ENCODE assay signal across 36 cellular contexts in the genomic region with DNA sequence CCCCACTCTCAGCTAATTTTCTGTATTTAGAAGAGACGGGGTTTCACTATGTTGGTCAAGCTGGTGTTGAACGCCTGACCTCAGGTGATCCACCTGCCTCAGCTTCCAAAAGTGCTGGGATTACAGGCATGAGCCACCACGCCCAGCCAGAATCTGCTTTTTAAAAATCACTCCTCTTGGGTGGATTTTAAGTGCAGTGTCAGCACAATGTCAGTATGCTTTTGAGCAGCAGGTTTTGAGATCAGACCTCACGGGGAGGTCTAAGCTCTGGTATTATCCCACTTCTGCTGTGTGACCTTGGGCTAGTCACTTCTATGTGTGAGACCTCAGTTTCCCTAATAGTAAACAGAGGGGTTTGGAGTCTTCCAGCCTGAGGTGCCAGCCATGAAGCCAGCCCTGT. TPM values are rescaled to one million over a fixed set of nuclear protein-coding genes. Genes with fewer than 3 reads are reported as not detected.
"Had no signal": no experiment of that assay in that cellular context is flagged by ENCODE, and none has a peak within 500 bp of the region (broad histone marks: within the 10 kb centered on the region; RNA-seq: fewer than 3 reads in every experiment).

No MANE protein-coding gene starts in this region.

- H3K4me3 ChIP-seq: adrenal gland, body of pancreas, breast epithelium had no signal

- ATAC-seq: activated CD8-positive, alpha-beta T cell treated with anti-CD3 and anti-CD28 coated beads for 36 hours; activated naive CD4-positive, alpha-beta T cell treated with anti-CD3 and anti-CD28 coated beads, Interleukin-2, amount 50 U/mL, for 72 hours; activated T-cell treated with anti-CD3 and anti-CD28 coated beads, Interleukin-2, amount 50 U/mL, for 4 hours; activated T-cell treated with anti-CD3 and anti-CD28 coated beads, Interleukin-2, amount 50 U/mL, for 72 hours; activated T-helper 17 cell treated with anti-CD3 and anti-CD28 coated beads, Interleukin-2, amount 50 U/mL, for 72 hours; body of pancreas had no signal

- H3K27ac ChIP-seq: adrenal gland, body of pancreas, brain microvascular endothelial cell, breast epithelium, VCaP had no signal

- FAIRE-seq: astrocyte, TTC549 had no signal

- H3K27me3 ChIP-seq: adrenal gland, body of pancreas, brain microvascular endothelial cell, breast epithelium had no signal

- H3K9me3 ChIP-seq: adrenal gland had no signal

- H3K4me1 ChIP-seq: adrenal gland, body of pancreas, breast epithelium had no signal

- DNase-seq: activated B cell treated with CpG ODN at 0.5 μM for 24 hours; activated CD4-positive, alpha-beta memory T cell treated with anti-CD3 and anti-CD28 coated beads for 36 hours; activated CD4-positive, alpha-beta T cell treated with anti-CD3 and anti-CD28 coated beads for 4 hours; activated CD4-positive, alpha-beta T cell treated with anti-CD3 and anti-CD28 coated beads, Interleukin-2, amount 10 ng/mL, durations not matched to agents 24 days and 14 days; activated CD4-positive, alpha-beta T cell treated with anti-CD3 and anti-CD28 coated beads, Interleukin-2, amount 50 U/mL, for 1 hour; activated CD4-positive, alpha-beta T cell treated with anti-CD3 and anti-CD28 coated beads, Interleukin-2, amount 50 U/mL, for 4 hours; activated CD4-positive, CD25-positive, alpha-beta regulatory T cell treated with anti-CD3 and anti-CD28 coated beads, Interleukin-2, amount 50 U/mL, for 72 hours; activated CD8-positive, alpha-beta memory T cell treated with anti-CD3 and anti-CD28 coated beads, Interleukin-2, amount 50 U/mL, for 4 hours; activated CD8-positive, alpha-beta T cell treated with anti-CD3 and anti-CD28 coated beads for 36 hours; activated effector memory CD4-positive, alpha-beta T cell treated with anti-CD3 and anti-CD28 coated beads, Interleukin-2, amount 50 U/mL, for 16 hours; activated gamma-delta T cell treated with Interleukin-2 at 50 U/mL for 16 hours; activated naive CD4-positive, alpha-beta T cell; activated naive CD4-positive, alpha-beta T cell treated with anti-CD3 and anti-CD28 coated beads for 36 hours; activated naive CD4-positive, alpha-beta T cell treated with anti-CD3 and anti-CD28 coated beads, Interleukin-2, amount 50 U/mL, for 16 hours; activated naive CD8-positive, alpha-beta T cell treated with anti-CD3 and anti-CD28 coated beads for 36 hours; activated T-cell treated with anti-CD3 and anti-CD28 coated beads for 4 hours; activated T-cell treated with anti-CD3 and anti-CD28 coated beads, Interleukin-2, amount 50 U/mL, for 1 hour; activated T-cell treated with anti-CD3 and anti-CD28 coated beads, Interleukin-2, amount 50 U/mL, for 4 hours; activated T-cell treated with anti-CD3 and anti-CD28 coated beads, Interleukin-2, amount 50 U/mL, for 72 hours; adrenal gland; amniotic stem cell; aorta; body of pancreas; brain microvascular endothelial cell; central memory CD4-positive, alpha-beta T cell; T-helper 2 cell; T-helper 9 cell had no signal

- H3K36me3 ChIP-seq: adrenal gland, brain microvascular endothelial cell, breast epithelium had no signal

RNA-seq across cellular contexts. Expression of gene GSC, which starts 51.8 kb away (rescaled TPM):
- total RNA-seq: activated B cell treated with CpG ODN at 0.5 μM for 24 hours; activated CD4-positive, alpha-beta memory T cell treated with anti-CD3 and anti-CD28 coated beads for 36 hours; activated CD4-positive, alpha-beta T cell treated with anti-CD3 and anti-CD28 coated beads, Interleukin-2, amount 10 ng/mL, durations not matched to agents 24 days and 14 days; activated CD8-positive, alpha-beta memory T cell treated with anti-CD3 and anti-CD28 coated beads for 36 hours; activated CD8-positive, alpha-beta T cell treated with anti-CD3 and anti-CD28 coated beads for 36 hours; activated naive CD4-positive, alpha-beta T cell treated with anti-CD3 and anti-CD28 coated beads for 36 hours; activated naive CD4-positive, alpha-beta T cell treated with anti-CD3 and anti-CD28 coated beads, Interleukin-2, amount 50 U/mL, for 72 hours; activated naive CD8-positive, alpha-beta T cell treated with anti-CD3 and anti-CD28 coated beads for 36 hours; activated T-cell treated with anti-CD3 and anti-CD28 coated beads, Interleukin-2, amount 50 U/mL, for 4 hours; activated T-helper 1 cell treated with anti-CD3 and anti-CD28 coated beads, Interleukin-12 subunit alpha, Interleukin-12 subunit beta, Interleukin-2, Interleukin-4 antibody, amounts not matched to agents 30 ng/mL and 10 ng/mL and 1 ng/mL, durations not matched to agents 14 hours and 24 hours and 36 hours; activated T-helper 17 cell treated with anti-CD3 and anti-CD28 coated beads, Interleukin-2, amount 50 U/mL, for 72 hours; astrocyte; cerebellum had no signal
- polyA plus RNA-seq: aorta had no signal
